In the genomic region with DNA sequence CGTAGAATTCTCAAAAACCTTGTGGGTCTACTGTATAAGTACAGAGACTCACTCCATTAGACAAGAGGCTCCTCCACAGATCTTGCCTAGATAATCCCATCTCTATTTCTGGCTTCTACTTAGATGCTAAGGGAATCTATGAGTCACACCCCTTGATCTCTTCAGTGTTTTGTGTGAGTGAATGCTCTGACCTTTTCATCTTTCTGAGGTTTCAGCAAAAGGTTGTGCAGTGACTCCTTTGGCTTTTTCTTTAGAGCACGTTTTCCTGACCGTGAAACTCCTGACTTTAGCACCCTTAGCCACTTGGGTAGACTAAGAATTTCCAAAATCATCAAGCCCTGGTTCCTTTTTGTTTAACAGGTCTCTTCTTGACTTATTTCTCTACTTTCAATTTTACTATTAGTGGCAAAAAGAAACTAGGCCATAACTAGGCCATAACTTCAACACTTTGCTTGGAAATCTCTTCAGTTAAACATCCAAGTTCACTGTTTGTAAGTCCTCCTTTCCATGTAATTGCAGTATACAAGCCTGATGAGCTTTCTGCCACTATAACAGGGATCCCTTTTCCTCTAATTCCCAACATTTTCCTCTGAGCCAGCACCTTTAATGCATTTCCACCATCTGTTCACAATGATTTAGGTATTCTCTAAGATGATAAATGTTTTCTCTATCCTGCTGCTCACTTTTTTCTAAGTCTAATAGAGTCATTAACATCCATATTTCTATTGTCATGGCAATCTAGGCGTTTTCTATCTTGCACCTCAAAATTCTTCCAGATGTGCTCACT, we compare ENCODE assay signal across 11 cellular contexts. TPM values are rescaled to one million over a fixed set of nuclear protein-coding genes. Genes with fewer than 3 reads are reported as not detected.
DNase-seq lines count a peak whose midpoint lies in the region; ATAC-seq, FAIRE-seq and TF ChIP-seq lines count a peak whose summit lies in the region.
"Had no signal": no experiment of that assay in that cellular context is flagged by ENCODE, and none has a peak within 500 bp of the region (broad histone marks: within the 10 kb centered on the region; RNA-seq: fewer than 3 reads in every experiment).

No MANE protein-coding gene starts in this region.

- H3K27ac Mint-ChIP-seq in chondrocyte (ENCODE audit: unreplicated experiment): no peak overlapping the region

- H3K4me1 Mint-ChIP-seq in chondrocyte (ENCODE audit: low read depth): no peaks in the 10 kb centered on the region

- H3K4me3 ChIP-seq in foreskin fibroblast (ENCODE audit: low read depth in 1 of 2, low read length in 2 of 2): no peak overlapping the region

- no peaks in the 10 kb centered on the region for H3K27me3 Mint-ChIP-seq in chondrocyte (ENCODE audit: low read depth)

- H3K4me3 Mint-ChIP-seq in chondrocyte (ENCODE audit: unreplicated experiment): no peak overlapping the region

- DNase-seq in GM04503 (ENCODE audit: low read depth) (peak; percentile 51), NCI-H226 (peak; percentile 20), foreskin fibroblast (peak; percentile 62 to 73), chondrocyte (ENCODE audit: low spot score) (no peak), NCI-H69 (lab: John Stamatoyannopoulos, UW) (no peak), NCI-H1694 treated with DMSO at 0.1 percent for 48 hours (lab: John Stamatoyannopoulos, UW) (no peak), frontal cortex (ENCODE audit: low spot score in 2 of 2) (no peak)
- DNase-seq: activated CD4-positive, CD25-positive, alpha-beta regulatory T cell; NCI-H1092 had no signal

- peaks cover 13% of the 10 kb centered on the region for H3K9me3 Mint-ChIP-seq in chondrocyte (ENCODE audit: low read depth)

- peak; percentile 49 for ATAC-seq in GM21381 (IDR thresholded peaks at IDR 0.05; ENCODE audit: unreplicated experiment)

- no peak for FAIRE-seq in frontal cortex (lab: Jason Lieb, UNC)

- no peak for TF ChIP-seq CTCF in foreskin fibroblast (IDR thresholded peaks at IDR 0.05; ENCODE audit: low read depth, low read length)
- no peak for TF ChIP-seq CTCF in chondrocyte (IDR thresholded peaks at IDR 0.05)

- H3K36me3 Mint-ChIP-seq in chondrocyte (ENCODE audit: low read depth): peaks cover 29% of the 10 kb centered on the region

RNA-seq across cellular contexts. Expression of a gene that starts 19.4 kb away (rescaled TPM):
- total RNA-seq in chondrocyte (24.1 to 28.9 TPM (median 25.0 TPM) in 3 replicates), frontal cortex (59.5 TPM)

RNA-seq across cellular contexts. Expression of a gene that starts 37.1 kb away (rescaled TPM):
- total RNA-seq in chondrocyte (not detected in 3 replicates), frontal cortex (under 0.01 TPM)
- total RNA-seq: subcutaneous adipose tissue had no signal

Comparison
In these comparisons a context has a peak if more than half of its experiments do, and no peak if none do; other contexts are left out.
1. DNase-seq: peak in GM04503 (single experiment), NCI-H226 (single experiment) and foreskin fibroblast (2 of 2); none in chondrocyte (single experiment), NCI-H69 (single experiment), NCI-H1694 treated with DMSO at 0.1 percent for 48 hours (single experiment) and frontal cortex (0 of 2).